ENCODE assay signal across 8 cellular contexts in genomic region chr1:192545781-192546521, GRCh38. TPM values are rescaled to one million over a fixed set of nuclear protein-coding genes. Genes with fewer than 3 reads are reported as not detected.
DNase-seq lines count a peak whose midpoint lies in the region; ATAC-seq and TF ChIP-seq lines count a peak whose summit lies in the region.

No MANE protein-coding gene starts in this region.

- POLR2A ChIA-PET in CD4-positive, alpha-beta T cell (lab: Charles Lee) = interaction anchor here (0.9 kb wide), 1 partner anchor 28 kb away, joined by 3 read pairs; no protein-coding TSS in a partner anchor

- peaks cover 54% of the 10 kb centered on the region for H3K4me1 Mint-ChIP-seq in CD4-positive, alpha-beta T cell (ENCODE audit: low read depth)
- peaks cover 79% of the 10 kb centered on the region for H3K4me1 Mint-ChIP-seq in activated T-helper 1 cell treated with anti-CD3 and anti-CD28 coated beads, Interleukin-12 subunit alpha, Interleukin-12 subunit beta, Interleukin-2, Interleukin-4 antibody, amounts not matched to agents 30 ng/mL and 10 ng/mL and 1 ng/mL, durations not matched to agents 14 hours and 24 hours and 36 hours (ENCODE audit: low read depth)
- H3K4me1 Mint-ChIP-seq in stimulated activated naive CD8-positive, alpha-beta T cell treated with anti-CD3 and anti-CD28 coated beads, Interleukin-15, Interleukin-2, amounts not matched to agents 100 ng/mL and 50 ng/mL, for 24 hours (ENCODE audit: low read depth) = peaks cover 54% of the 10 kb centered on the region

- intact Hi-C loops in CD4-positive, alpha-beta T cell (cut with DNase I, micrococcal nuclease) = no loop called here
- intact Hi-C loops in activated T-helper 1 cell treated with anti-CD3 and anti-CD28 coated beads, Interleukin-12 subunit alpha, Interleukin-12 subunit beta, Interleukin-2, Interleukin-4 antibody, amounts not matched to agents 30 ng/mL and 10 ng/mL and 1 ng/mL, durations not matched to agents 14 hours and 24 hours and 36 hours (cut with micrococcal nuclease) = loop anchor here (1.0 to 10.0 kb wide), 6 partner anchors 15 to 989 kb away; partner anchors contain the start of gene RGS1
- intact Hi-C loops in posterior cingulate gyrus (cut with DNase I) = no loop called here

- H3K27ac ChIP-seq in CD4-positive, alpha-beta T cell (ENCODE audit: low read depth, low read length) = no peak overlapping the region

- no peaks in the 10 kb centered on the region for H3K9me3 ChIP-seq in CD4-positive, alpha-beta T cell (ENCODE audit: control insufficient read depth, low read length)

- no peak overlapping the region for H3K4me3 Mint-ChIP-seq in CD4-positive, alpha-beta T cell
- no peak overlapping the region for H3K4me3 Mint-ChIP-seq in activated T-helper 1 cell treated with anti-CD3 and anti-CD28 coated beads, Interleukin-12 subunit alpha, Interleukin-12 subunit beta, Interleukin-2, Interleukin-4 antibody, amounts not matched to agents 30 ng/mL and 10 ng/mL and 1 ng/mL, durations not matched to agents 14 hours and 24 hours and 36 hours
- peak overlapping the region; percentile 5 for H3K4me3 Mint-ChIP-seq in stimulated activated naive CD8-positive, alpha-beta T cell treated with anti-CD3 and anti-CD28 coated beads, Interleukin-15, Interleukin-2, amounts not matched to agents 100 ng/mL and 50 ng/mL, for 24 hours

- DNase-seq in CD4-positive, alpha-beta T cell = no peak
- no peak for DNase-seq in activated T-helper 1 cell treated with anti-CD3 and anti-CD28 coated beads, Interleukin-12 subunit alpha, Interleukin-12 subunit beta, Interleukin-2, Interleukin-4 antibody, amounts not matched to agents 30 ng/mL and 10 ng/mL and 1 ng/mL, durations not matched to agents 14 hours and 24 hours and 36 hours (ENCODE audit: low spot score)
- no peak for DNase-seq in posterior cingulate gyrus
- no peak for DNase-seq in EL
- DNase-seq in NCI-H526 treated with DMSO at 0.1 percent for 48 hours (lab: John Stamatoyannopoulos, UW) = no peak

- H3K9me3 Mint-ChIP-seq in CD4-positive, alpha-beta T cell = no peaks in the 10 kb centered on the region
- no peaks in the 10 kb centered on the region for H3K9me3 Mint-ChIP-seq in activated T-helper 1 cell treated with anti-CD3 and anti-CD28 coated beads, Interleukin-12 subunit alpha, Interleukin-12 subunit beta, Interleukin-2, Interleukin-4 antibody, amounts not matched to agents 30 ng/mL and 10 ng/mL and 1 ng/mL, durations not matched to agents 14 hours and 24 hours and 36 hours
- H3K9me3 Mint-ChIP-seq in stimulated activated naive CD8-positive, alpha-beta T cell treated with anti-CD3 and anti-CD28 coated beads, Interleukin-15, Interleukin-2, amounts not matched to agents 100 ng/mL and 50 ng/mL, for 24 hours = no peaks in the 10 kb centered on the region

- no peaks in the 10 kb centered on the region for H3K36me3 Mint-ChIP-seq in CD4-positive, alpha-beta T cell (ENCODE audit: low read depth)
- peaks cover 4% of the 10 kb centered on the region for H3K36me3 Mint-ChIP-seq in activated T-helper 1 cell treated with anti-CD3 and anti-CD28 coated beads, Interleukin-12 subunit alpha, Interleukin-12 subunit beta, Interleukin-2, Interleukin-4 antibody, amounts not matched to agents 30 ng/mL and 10 ng/mL and 1 ng/mL, durations not matched to agents 14 hours and 24 hours and 36 hours (ENCODE audit: low read depth)
- H3K36me3 Mint-ChIP-seq in stimulated activated naive CD8-positive, alpha-beta T cell treated with anti-CD3 and anti-CD28 coated beads, Interleukin-15, Interleukin-2, amounts not matched to agents 100 ng/mL and 50 ng/mL, for 24 hours (ENCODE audit: low read depth) = no peaks in the 10 kb centered on the region

- no peak for TF ChIP-seq CTCF in CD4-positive, alpha-beta T cell (IDR thresholded peaks at IDR 0.05)

- peak; percentile 38 for ATAC-seq in CD4-positive, alpha-beta T cell (ENCODE audit: poor library complexity)
- ATAC-seq in GM19467 (IDR thresholded peaks at IDR 0.05; ENCODE audit: unreplicated experiment) (peak; percentile 51), HG03460 (IDR thresholded peaks at IDR 0.05; ENCODE audit: unreplicated experiment) (peak; percentile 50)

- no peaks in the 10 kb centered on the region for H3K27me3 ChIP-seq in CD4-positive, alpha-beta T cell (ENCODE audit: control insufficient read depth, insufficient read depth, low read length)

- CTCF ChIA-PET in CD4-positive, alpha-beta T cell (lab: Charles Lee) = interaction anchor here (0.8 to 1.4 kb wide), 6 partner anchors 11 to 68 kb away, joined by 3 to 4 read pairs (median 3); partner anchors contain the start of gene RGS1

- H3K27ac Mint-ChIP-seq in CD4-positive, alpha-beta T cell = no peak overlapping the region
- H3K27ac Mint-ChIP-seq in activated T-helper 1 cell treated with anti-CD3 and anti-CD28 coated beads, Interleukin-12 subunit alpha, Interleukin-12 subunit beta, Interleukin-2, Interleukin-4 antibody, amounts not matched to agents 30 ng/mL and 10 ng/mL and 1 ng/mL, durations not matched to agents 14 hours and 24 hours and 36 hours = peak overlapping the region; percentile 74
- H3K27ac Mint-ChIP-seq in stimulated activated naive CD8-positive, alpha-beta T cell treated with anti-CD3 and anti-CD28 coated beads, Interleukin-15, Interleukin-2, amounts not matched to agents 100 ng/mL and 50 ng/mL, for 24 hours = peak overlapping the region; percentile 61

- no peaks in the 10 kb centered on the region for H3K27me3 Mint-ChIP-seq in CD4-positive, alpha-beta T cell
- no peaks in the 10 kb centered on the region for H3K27me3 Mint-ChIP-seq in activated T-helper 1 cell treated with anti-CD3 and anti-CD28 coated beads, Interleukin-12 subunit alpha, Interleukin-12 subunit beta, Interleukin-2, Interleukin-4 antibody, amounts not matched to agents 30 ng/mL and 10 ng/mL and 1 ng/mL, durations not matched to agents 14 hours and 24 hours and 36 hours (ENCODE audit: insufficient read depth)
- H3K27me3 Mint-ChIP-seq in stimulated activated naive CD8-positive, alpha-beta T cell treated with anti-CD3 and anti-CD28 coated beads, Interleukin-15, Interleukin-2, amounts not matched to agents 100 ng/mL and 50 ng/mL, for 24 hours = peaks cover 7% of the 10 kb centered on the region

RNA-seq across cellular contexts. Expression of gene RGS1, which starts 29.6 kb away (rescaled TPM):
- 100 to 1,000 TPM; 428 to 429 TPM for total RNA-seq in CD4-positive, alpha-beta T cell
- 11.8 and 12.0 TPM in 2 replicates for total RNA-seq in activated T-helper 1 cell treated with anti-CD3 and anti-CD28 coated beads, Interleukin-12 subunit alpha, Interleukin-12 subunit beta, Interleukin-2, Interleukin-4 antibody, amounts not matched to agents 30 ng/mL and 10 ng/mL and 1 ng/mL, durations not matched to agents 14 hours and 24 hours and 36 hours

Comparison
In these comparisons a context has a peak if more than half of its experiments do, and no peak if none do; other contexts are left out.
1. RNA of gene RGS1, which starts 29.6 kb away (total RNA-seq): 428 to 429 TPM in CD4-positive, alpha-beta T cell; 11.8 to 12.0 TPM in activated T-helper 1 cell treated with anti-CD3 and anti-CD28 coated beads, Interleukin-12 subunit alpha, Interleukin-12 subunit beta, Interleukin-2, Interleukin-4 antibody, amounts not matched to agents 30 ng/mL and 10 ng/mL and 1 ng/mL, durations not matched to agents 14 hours and 24 hours and 36 hours; every median in the first group is over 10 times any median in the second.
2. Peak in every context shown above with its lines, with median percentiles within 50 percentile points of each other: ATAC-seq.